19 cellular contexts compared by ENCODE assay signal in genomic region chr2:8580316-8581047, GRCh38.
DNase-seq lines count a peak whose midpoint lies in the region; ATAC-seq, FAIRE-seq and TF ChIP-seq lines count a peak whose summit lies in the region.
"Had no signal": no experiment of that assay in that cellular context is flagged by ENCODE, and none has a peak within 500 bp of the region (broad histone marks: within the 10 kb centered on the region; RNA-seq: fewer than 3 reads in every experiment).

No MANE protein-coding gene starts in this region.

- H3K23me2 ChIP-seq in H1 (ENCODE audit: low read depth, low read length) = peaks cover 2% of the 10 kb centered on the region; the same call in 1 of the 2 replicates

- in situ Hi-C loops in gastrocnemius medialis (cut with MboI; ENCODE audit: low sequenced_read_pairs in 4 of 4) = no loop called here

- peaks cover 2% of the 10 kb centered on the region for H3K27me3 Mint-ChIP-seq in activated T-cell treated with anti-CD3 and anti-CD28 coated beads, Interleukin-2, amount 50 U/mL, for 4 hours (ENCODE audit: low read depth)

- peak overlapping the region; percentile 98 for H3K27ac ChIP-seq in OCI-LY7 (ENCODE audit: low read depth, low read length, poor library complexity, severe bottlenecking)
- H3K27ac ChIP-seq in H1 (ENCODE audit: low read depth, low read length) = no peak overlapping the region
- peak overlapping the region in 4 of 8 donors; percentile 22 to 86 (median 38) for H3K27ac ChIP-seq in spleen
- H3K27ac ChIP-seq in gastrocnemius medialis = no peak overlapping the region
- H3K27ac ChIP-seq: epithelial cell of prostate, PC-9, stomach, vagina had no signal

- no peak overlapping the region for H2BK120ac ChIP-seq in H1 (replicated peaks; ENCODE audit: low read depth, low read length)

- H4K5ac ChIP-seq in H1 (ENCODE audit: insufficient read length, low read depth, low read length) = no peak overlapping the region

- H2BK20ac ChIP-seq in H1 (ENCODE audit: low read length) = no peak overlapping the region

- no peak overlapping the region for H3K4me3 Mint-ChIP-seq in activated T-cell treated with anti-CD3 and anti-CD28 coated beads, Interleukin-2, amount 50 U/mL, for 4 hours

- H3K9me3 ChIP-seq in OCI-LY7 (ENCODE audit: low read length) = no peaks in the 10 kb centered on the region
- no peaks in the 10 kb centered on the region for H3K9me3 ChIP-seq in H1 (ENCODE audit: insufficient read depth in 2 of 2, low read depth in 1 of 2, low read length in 1 of 2)
- no peaks in the 10 kb centered on the region for H3K9me3 ChIP-seq in spleen
- no peaks in the 10 kb centered on the region for H3K9me3 ChIP-seq in gastrocnemius medialis
- H3K9me3 ChIP-seq: stomach, vagina had no signal

- H3K36me3 ChIP-seq in OCI-LY7 (ENCODE audit: insufficient read depth, low read length) = no peaks in the 10 kb centered on the region
- H3K36me3 ChIP-seq in H1 (ENCODE audit: control insufficient read depth in 2 of 4, insufficient read depth in 4 of 4, low read length in 3 of 4) = no peaks in the 10 kb centered on the region
- H3K36me3 ChIP-seq in spleen = no peaks in the 10 kb centered on the region
- H3K36me3 ChIP-seq in gastrocnemius medialis = no peaks in the 10 kb centered on the region
- H3K36me3 ChIP-seq: stomach, vagina had no signal

- no peak overlapping the region for H4K8ac ChIP-seq in H1 (ENCODE audit: extremely low read depth, insufficient read depth, low read length)

- H3K4me3 ChIP-seq in OCI-LY7 (ENCODE audit: low read depth, low read length, poor library complexity, severe bottlenecking) (peak overlapping the region; percentile 60), H1 (ENCODE audit: extremely low read depth in 1 of 4, insufficient read depth in 2 of 4, low read depth in 3 of 4, low read length in 4 of 4) (no peak overlapping the region), spleen (no peak overlapping the region), gastrocnemius medialis (no peak overlapping the region)
- H3K4me3 ChIP-seq: lung, PC-9, stomach, vagina had no signal

- no peak for TF ChIP-seq EP300 in H1 (IDR thresholded peaks at IDR 0.05; ENCODE audit: borderline replicate concordance in 1 of 2, low read depth in 2 of 2, low read length in 2 of 2)

- H2BK12ac ChIP-seq in H1 (ENCODE audit: low read depth, low read length) = peak overlapping the region; percentile 71; the same call in 1 of the 2 replicates

- H3K4ac ChIP-seq in H1 (replicated peaks; ENCODE audit: insufficient read length, low read depth, low read length) = no peak overlapping the region

- H4K91ac ChIP-seq in H1 (replicated peaks; ENCODE audit: insufficient read length, low read length) = no peak overlapping the region

- H3K9ac ChIP-seq in H1 (replicated peaks in 1 of 4; ENCODE audit: extremely low read depth in 1 of 4, low read depth in 3 of 4, low read length in 3 of 4) = no peak overlapping the region

- POLR2A ChIA-PET in OCI-LY7 (lab: Charles Lee) (interaction anchor here (0.8 to 8.5 kb wide), 15 partner anchors 7 to 104 kb away, joined by 3 to 100 read pairs (median 11); partner anchors contain the start of gene ID2), H1 (lab: Charles Lee; ENCODE audit: partially characterized antibody) (interaction anchor here (2.2 kb wide), 1 partner anchor 102 kb away, joined by 9 read pairs; the partner anchor contains the start of gene ID2)

- no peak for TF ChIP-seq RAD21 in H1 (IDR thresholded peaks at IDR 0.05 in 1 of 2, conservative IDR thresholded peaks at IDR 0.05 in 1 of 2; ENCODE audit: low read depth in 2 of 2, low read length in 2 of 2)

- FAIRE-seq in H1 (lab: Jason Lieb, UNC) = no peak
- FAIRE-seq: colon, G401.6 had no signal

- peaks cover 0 to 2% (median under 1%) of the 10 kb centered on the region in 4 experiments; a peak in 3 of 7 replicates for H3K27me3 ChIP-seq in H1 (replicated peaks in 1 of 4; ENCODE audit: control insufficient read depth in 3 of 4, extremely low read depth in 1 of 4, insufficient read depth in 3 of 4, low read length in 3 of 4)
- H3K27me3 ChIP-seq in spleen (replicated peaks in 1 of 7) = peaks cover 0 to 6% (median 0%) of the 10 kb centered on the region in 7 donors
- H3K27me3 ChIP-seq in gastrocnemius medialis = no peaks in the 10 kb centered on the region
- H3K27me3 ChIP-seq: stomach, vagina had no signal

- H3K4me1 Mint-ChIP-seq in activated T-cell treated with anti-CD3 and anti-CD28 coated beads, Interleukin-2, amount 50 U/mL, for 4 hours (ENCODE audit: low read depth) = peaks cover 42% of the 10 kb centered on the region

- whole genome bisulfite sequencing in H1 (ENCODE audit: extremely low coverage in 1 of 2, insufficient coverage in 1 of 2, insufficient read length in 1 of 2, insufficient replicate concordance in 2 of 2, low coverage in 1 of 2, low lambda C conversion rate in 2 of 2, missing lambda C conversion rate in 1 of 2), 2 experiments = 87% methylated on average over 15 of the region's 15 CpGs; no CpG with 5 or more reads in 1 of the 2 experiments
- WGBS in spleen, 5 donors = 58 to 69% (median 64%) methylated on average over 15 of the region's 15 CpGs

- no peaks in the 10 kb centered on the region for H3K79me1 ChIP-seq in H1 (ENCODE audit: low read depth, low read length)

- no peaks in the 10 kb centered on the region for H3K36me3 Mint-ChIP-seq in activated T-cell treated with anti-CD3 and anti-CD28 coated beads, Interleukin-2, amount 50 U/mL, for 4 hours (ENCODE audit: insufficient read depth)

- peak; percentile 3 to 26 for ATAC-seq in activated T-cell treated with anti-CD3 and anti-CD28 coated beads, Interleukin-2, amount 50 U/mL, for 4 hours
- ATAC-seq in GM21619 (IDR thresholded peaks at IDR 0.05; ENCODE audit: unreplicated experiment) (no peak), gastrocnemius medialis (no peak)

- TF ChIP-seq POLR2A in H1 (IDR thresholded peaks at IDR 0.05; ENCODE audit: control extremely low read depth in 1 of 2, low read depth in 2 of 2, low read length in 2 of 2) (no peak), spleen (IDR thresholded peaks at IDR 0.05) (no peak), gastrocnemius medialis (IDR thresholded peaks at IDR 0.05) (no peak)

- peaks cover 96% of the 10 kb centered on the region for H3K4me1 ChIP-seq in OCI-LY7 (ENCODE audit: insufficient read depth, low read length, poor library complexity, severe bottlenecking)
- H3K4me1 ChIP-seq in H1 (replicated peaks in 1 of 4; ENCODE audit: control insufficient read depth in 3 of 4, insufficient read depth in 4 of 4, low read length in 3 of 4) = peaks cover 0 to 14% (median 8%) of the 10 kb centered on the region in 4 experiments; a peak in 6 of 7 replicates
- peaks cover 32 to 95% (median 62%) of the 10 kb centered on the region in 6 donors for H3K4me1 ChIP-seq in spleen
- H3K4me1 ChIP-seq in gastrocnemius medialis = peaks cover 0 to 3% of the 10 kb centered on the region in 2 donors

- H2AFZ ChIP-seq in OCI-LY7 (ENCODE audit: low read length) (peak overlapping the region; percentile 29; the same call in 1 of the 2 replicates), H1 (ENCODE audit: low read length) (no peak overlapping the region)
- H2AFZ ChIP-seq: PC-9 had no signal

- intact Hi-C loops in OCI-LY7 (cut with micrococcal nuclease; ENCODE audit: unreplicated experiment) = loop anchor here (10.0 kb wide), 1 partner anchor 964 kb away; no protein-coding TSS in a partner anchor
- intact Hi-C loops in spleen (cut with DNase I; ENCODE audit: low total_unique reads) = no loop called here
- intact Hi-C loops in gastrocnemius medialis (cut with DNase I; ENCODE audit: low total_unique reads) = no loop called here

- H2BK15ac ChIP-seq in H1 (ENCODE audit: low read length) = no peak overlapping the region

- H2AK5ac ChIP-seq in H1 (ENCODE audit: low read depth, low read length) = no peak overlapping the region

- H2BK5ac ChIP-seq in H1 (ENCODE audit: low read depth, low read length) = no peak overlapping the region

- no peaks in the 10 kb centered on the region for H3K9me3 Mint-ChIP-seq in activated T-cell treated with anti-CD3 and anti-CD28 coated beads, Interleukin-2, amount 50 U/mL, for 4 hours

- H3K23ac ChIP-seq in H1 (ENCODE audit: insufficient read length) = no peak overlapping the region

- H3K9me2 ChIP-seq in OCI-LY7 (ENCODE audit: insufficient read depth, low read length) = no peaks in the 10 kb centered on the region

- H3K79me2 ChIP-seq in OCI-LY7 (ENCODE audit: insufficient read depth, low read depth, low read length) = peaks cover 14% of the 10 kb centered on the region; the same call in 1 of the 2 replicates
- H3K79me2 ChIP-seq in H1 (ENCODE audit: control insufficient read depth in 1 of 2, insufficient read depth in 2 of 2, low read length in 2 of 2) = no peaks in the 10 kb centered on the region

- no TSS peak for BruUV-seq in OCI-LY7 (replicated peaks; lab: Mats Ljungman, UMichigan)

- no peak overlapping the region; the same call in 1 of the 2 replicates for H3K18ac ChIP-seq in H1 (ENCODE audit: extremely low read depth, low read length)

- peak overlapping the region; percentile 90 for H3K4me2 ChIP-seq in OCI-LY7 (ENCODE audit: low read length)
- no peak overlapping the region for H3K4me2 ChIP-seq in H1 (ENCODE audit: insufficient read depth in 1 of 2, low read depth in 2 of 2, low read length in 2 of 2)
- H3K4me2 ChIP-seq: PC-9 had no signal

- no peak overlapping the region for H3K14ac ChIP-seq in H1 (ENCODE audit: insufficient read length)

- H4K20me1 ChIP-seq in OCI-LY7 (ENCODE audit: insufficient read depth, low read length) (no peaks in the 10 kb centered on the region), H1 (replicated peaks in 1 of 2; ENCODE audit: control insufficient read depth in 1 of 2, insufficient read depth in 2 of 2, low read length in 2 of 2) (peaks cover 0 to 2% of the 10 kb centered on the region in 2 experiments)

- no peak overlapping the region for H3K56ac ChIP-seq in H1 (replicated peaks; ENCODE audit: insufficient read length, low read depth, low read length)

- CTCF ChIA-PET in OCI-LY7 (lab: Charles Lee; ENCODE audit: unreplicated experiment) (interaction anchor here (0.6 to 1.4 kb wide), 6 partner anchors 9 to 48 kb away, joined by 3 to 6 read pairs (median 4); no protein-coding TSS in a partner anchor), H1 (lab: Charles Lee; ENCODE audit: partially characterized antibody) (interaction anchor here (0.5 to 1.3 kb wide), 4 partner anchors 9 to 207 kb away, joined by 3 read pairs; no protein-coding TSS in a partner anchor)

- no peak for DNase-seq in activated T-cell treated with anti-CD3 and anti-CD28 coated beads, Interleukin-2, amount 50 U/mL, for 4 hours
- no peak for DNase-seq in activated T-cell treated with anti-CD3 and anti-CD28 coated beads, Interleukin-2, amount 50 U/mL, for 1 hour
- DNase-seq in OCI-LY7 (ENCODE audit: low spot score) (peak; percentile 41), H1 (ENCODE audit: low read depth in 1 of 2, low spot score in 2 of 2) (no peak), spleen (peak; percentile 70), superior temporal gyrus (ENCODE audit: extremely low spot score) (no peak), gastrocnemius medialis (no peak)
- DNase-seq: ACHN, aorta, NCI-H2081 treated with DMSO at 0.1 percent for 48 hours, nucleus accumbens, PC-9 had no signal

- TF ChIP-seq CTCF in OCI-LY7 (conservative IDR thresholded peaks at IDR 0.05; ENCODE audit: low read length) = peak; percentile 39
- TF ChIP-seq CTCF in H1 (IDR thresholded peaks at IDR 0.05; ENCODE audit: control extremely low read depth in 1 of 3, insufficient read depth in 1 of 3, low read depth in 1 of 3, low read length in 3 of 3) = no peak
- no peak for TF ChIP-seq CTCF in spleen (IDR thresholded peaks at IDR 0.05 in 8 of 11, conservative IDR thresholded peaks at IDR 0.05 in 3 of 11)
- TF ChIP-seq CTCF in gastrocnemius medialis (IDR thresholded peaks at IDR 0.05 in 4 of 5, conservative IDR thresholded peaks at IDR 0.05 in 1 of 5) = no peak

Comparison
In these comparisons a context has a peak if more than half of its experiments do, and no peak if none do; other contexts are left out.
1. ATAC-seq: peak in activated T-cell treated with anti-CD3 and anti-CD28 coated beads, Interleukin-2, amount 50 U/mL, for 4 hours (2 of 2); none in GM21619 (single experiment) and gastrocnemius medialis (0 of 2).
2. DNase-seq: peak in OCI-LY7 (single experiment) and spleen (single experiment); none in activated T-cell treated with anti-CD3 and anti-CD28 coated beads, Interleukin-2, amount 50 U/mL, for 4 hours (single experiment), activated T-cell treated with anti-CD3 and anti-CD28 coated beads, Interleukin-2, amount 50 U/mL, for 1 hour (single experiment), H1 (0 of 2), superior temporal gyrus (single experiment) and gastrocnemius medialis (0 of 2).